ENCODE assay signal across 9 cellular contexts in the genomic region with DNA sequence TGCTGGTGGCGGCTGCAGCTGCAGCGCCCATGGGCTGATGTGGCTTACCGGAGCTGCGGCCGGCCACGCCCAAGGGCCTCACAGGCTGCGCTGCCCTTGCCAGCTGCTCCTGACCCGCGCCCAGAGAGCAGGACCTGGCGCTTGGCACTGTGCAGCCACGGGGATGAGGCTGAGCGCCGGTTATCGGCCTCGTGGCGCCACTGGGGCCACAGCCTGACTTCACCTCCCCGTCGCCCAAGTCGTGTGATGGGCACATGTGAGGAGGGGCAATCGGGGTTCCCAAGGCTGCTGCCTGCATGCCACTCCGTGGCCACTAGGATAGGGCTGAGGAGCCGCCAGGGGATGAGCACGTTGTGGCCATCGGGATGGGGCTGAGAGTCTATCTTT.
A peak's percentile ranks its signal among the peaks of the same experiment; 100 is the strongest.
DNase-seq lines count a peak whose midpoint lies in the region; ATAC-seq, FAIRE-seq and TF ChIP-seq lines count a peak whose summit lies in the region.
"Had no signal": no experiment of that assay in that cellular context is flagged by ENCODE, and none has a peak within 500 bp of the region (broad histone marks: within the 10 kb centered on the region; RNA-seq: fewer than 3 reads in every experiment).

No MANE protein-coding gene starts in this region.

- H3K9me3 ChIP-seq in heart right ventricle (no peaks in the 10 kb centered on the region), right atrium auricular region (no peaks in the 10 kb centered on the region), iPS-18a (ENCODE audit: control insufficient read depth, low read depth, low read length) (no peaks in the 10 kb centered on the region), tibial nerve (no peaks in the 10 kb centered on the region)
- H3K9me3 ChIP-seq: SJCRH30 had no signal

- H3K4me3 Mint-ChIP-seq in T-helper 2 cell treated with Interferon-gamma antibody and Interleukin-4, amounts not matched to agents 5 μg/mL and 100 μg/mL, for 36 hours: peak overlapping the region; percentile 51

- no peak for DNase-seq in heart right ventricle
- DNase-seq in right atrium auricular region (ENCODE audit: low spot score): no peak
- no peak for DNase-seq in T-helper 2 cell treated with Interferon-gamma antibody and Interleukin-4, amounts not matched to agents 5 μg/mL and 100 μg/mL, for 36 hours (ENCODE audit: low spot score)
- DNase-seq in tibial nerve (ENCODE audit: low spot score in 2 of 2): no peak
- no peak for DNase-seq in GM19239 (ENCODE audit: insufficient read length, low spot score)
- DNase-seq in AML-193 (lab: John Stamatoyannopoulos, UW): no peak
- DNase-seq: SJCRH30 had no signal

- TF ChIP-seq CTCF in heart right ventricle (IDR thresholded peaks at IDR 0.05) (no peak), right atrium auricular region (IDR thresholded peaks at IDR 0.05) (no peak), tibial nerve (IDR thresholded peaks at IDR 0.05) (no peak)

- no peak for FAIRE-seq in GM19239 (lab: Jason Lieb, UNC)

- ATAC-seq in heart right ventricle (no peak), GM19324 (IDR thresholded peaks at IDR 0.05; ENCODE audit: low FRiP score, unreplicated experiment) (no peak)

- H3K4me1 Mint-ChIP-seq in T-helper 2 cell treated with Interferon-gamma antibody and Interleukin-4, amounts not matched to agents 5 μg/mL and 100 μg/mL, for 36 hours (ENCODE audit: low read depth): peaks cover 11% of the 10 kb centered on the region

- no peak overlapping the region for H3K9ac ChIP-seq in iPS-18a (ENCODE audit: low read length)

- peaks cover 0 to 16% (median 0%) of the 10 kb centered on the region in 9 donors for H3K4me1 ChIP-seq in heart right ventricle
- peaks cover 0 to 9% of the 10 kb centered on the region in 2 donors for H3K4me1 ChIP-seq in right atrium auricular region
- H3K4me1 ChIP-seq in iPS-18a (ENCODE audit: control insufficient read depth, low read depth, low read length): no peaks in the 10 kb centered on the region
- peaks cover 0 to 14% (median 0%) of the 10 kb centered on the region in 4 donors for H3K4me1 ChIP-seq in tibial nerve
- H3K4me1 ChIP-seq: SJCRH30 had no signal

- no peaks in the 10 kb centered on the region for H3K36me3 ChIP-seq in heart right ventricle
- H3K36me3 ChIP-seq in right atrium auricular region: no peaks in the 10 kb centered on the region
- H3K36me3 ChIP-seq in iPS-18a (ENCODE audit: control insufficient read depth, low read depth, low read length): no peaks in the 10 kb centered on the region
- no peaks in the 10 kb centered on the region for H3K36me3 ChIP-seq in tibial nerve
- H3K36me3 ChIP-seq: SJCRH30 had no signal

- H3K4me3 ChIP-seq in heart right ventricle: peak overlapping the region in 9 of 10 donors; percentile 13 to 43 (median 32)
- H3K4me3 ChIP-seq in right atrium auricular region: peak overlapping the region in 1 of 2 donors; percentile 37
- peak overlapping the region; percentile 54 for H3K4me3 ChIP-seq in iPS-18a (ENCODE audit: low read length)
- H3K4me3 ChIP-seq in tibial nerve: peak overlapping the region in 3 of 4 donors; percentile 11 to 47 (median 12)
- H3K4me3 ChIP-seq: SJCRH30 had no signal

- peaks cover 5% of the 10 kb centered on the region for H3K36me3 Mint-ChIP-seq in T-helper 2 cell treated with Interferon-gamma antibody and Interleukin-4, amounts not matched to agents 5 μg/mL and 100 μg/mL, for 36 hours (ENCODE audit: low read depth)

- 3 to 4% methylated on average over 24 of the region's 24 CpGs for WGBS in heart right ventricle, 2 donors
- 2% methylated on average over 16 of the region's 24 CpGs; no CpG with 5 or more reads in 1 of the 2 donors for WGBS in tibial nerve, 2 donors

- intact Hi-C loops in heart right ventricle (cut with DNase I): no loop called here

- no peak for TF ChIP-seq POLR2A in tibial nerve (IDR thresholded peaks at IDR 0.05)

- H3K27ac ChIP-seq in heart right ventricle: no peak overlapping the region
- no peak overlapping the region for H3K27ac ChIP-seq in right atrium auricular region
- no peak overlapping the region for H3K27ac ChIP-seq in iPS-18a (ENCODE audit: low read length)
- no peak overlapping the region for H3K27ac ChIP-seq in tibial nerve
- H3K27ac ChIP-seq: SJCRH30 had no signal

- TF ChIP-seq EP300 in tibial nerve (IDR thresholded peaks at IDR 0.05): no peak

- H3K27me3 Mint-ChIP-seq in T-helper 2 cell treated with Interferon-gamma antibody and Interleukin-4, amounts not matched to agents 5 μg/mL and 100 μg/mL, for 36 hours (ENCODE audit: low read depth): peaks cover 41% of the 10 kb centered on the region

- H3K27me3 ChIP-seq in heart right ventricle (peaks cover 0 to 64% (median 43%) of the 10 kb centered on the region in 7 donors), right atrium auricular region (no peaks in the 10 kb centered on the region), iPS-18a (ENCODE audit: control insufficient read depth, insufficient read depth, low read length) (peaks cover 30% of the 10 kb centered on the region), tibial nerve (peaks cover 0 to 39% of the 10 kb centered on the region in 2 donors)
- H3K27me3 ChIP-seq: SJCRH30 had no signal

- H3K27ac Mint-ChIP-seq in T-helper 2 cell treated with Interferon-gamma antibody and Interleukin-4, amounts not matched to agents 5 μg/mL and 100 μg/mL, for 36 hours: peak overlapping the region; percentile 3

- no peaks in the 10 kb centered on the region for H3K9me3 Mint-ChIP-seq in T-helper 2 cell treated with Interferon-gamma antibody and Interleukin-4, amounts not matched to agents 5 μg/mL and 100 μg/mL, for 36 hours
